ENCODE assay signal across 16 cellular contexts in genomic region chr15:44468713-44469385, GRCh38. TPM values are rescaled to one million over a fixed set of nuclear protein-coding genes. Genes with fewer than 3 reads are reported as not detected.
DNase-seq lines count a peak whose midpoint lies in the region; ATAC-seq, FAIRE-seq and TF ChIP-seq lines count a peak whose summit lies in the region.
"Had no signal": no experiment of that assay in that cellular context is flagged by ENCODE, and none has a peak within 500 bp of the region (broad histone marks: within the 10 kb centered on the region; RNA-seq: fewer than 3 reads in every experiment).

No MANE protein-coding gene starts in this region.

- peaks cover 9% of the 10 kb centered on the region for H3K4me1 Mint-ChIP-seq in MCF 10A (ENCODE audit: insufficient read depth, unreplicated experiment)
- peaks cover 34% of the 10 kb centered on the region for H3K4me1 Mint-ChIP-seq in stimulated activated naive CD8-positive, alpha-beta T cell treated with anti-CD3 and anti-CD28 coated beads, Interleukin-15, Interleukin-2, amounts not matched to agents 100 ng/mL and 50 ng/mL, for 24 hours (ENCODE audit: low read depth)
- no peaks in the 10 kb centered on the region for H3K4me1 Mint-ChIP-seq in endothelial cell (ENCODE audit: unreplicated experiment)

- no peak for TF ChIP-seq POLR2A in breast epithelium (IDR thresholded peaks at IDR 0.05)

- BruUV-seq in MCF 10A (replicated peaks; lab: Mats Ljungman, UMichigan): TSS peak; percentile 94

- ATAC-seq in esophagus mucosa (peak; percentile 66), pancreas (no peak), HG02884 (IDR thresholded peaks at IDR 0.05; ENCODE audit: unreplicated experiment) (no peak)

- H3K4me3 Mint-ChIP-seq in MCF 10A (ENCODE audit: unreplicated experiment): no peak overlapping the region
- H3K4me3 Mint-ChIP-seq in stimulated activated naive CD8-positive, alpha-beta T cell treated with anti-CD3 and anti-CD28 coated beads, Interleukin-15, Interleukin-2, amounts not matched to agents 100 ng/mL and 50 ng/mL, for 24 hours: no peak overlapping the region
- H3K4me3 Mint-ChIP-seq in endothelial cell (ENCODE audit: unreplicated experiment): no peak overlapping the region
- H3K4me3 Mint-ChIP-seq: neural crest cell had no signal

- DNase-seq in MCF 10A (ENCODE audit: unreplicated experiment): peak; percentile 59
- no peak for DNase-seq in breast epithelium (ENCODE audit: low spot score in 2 of 2)
- DNase-seq in RWPE1 (ENCODE audit: low spot score): peak; percentile 78
- DNase-seq in pancreas: no peak
- DNase-seq in endothelial cell (ENCODE audit: low spot score): no peak
- DNase-seq: activated CD4-positive, alpha-beta T cell treated with anti-CD3 and anti-CD28 coated beads, Interleukin-2, amount 50 U/mL, for 48 hours; COR-L47; NCI-H2029; stimulated activated CD4-positive, alpha-beta T cell treated with anti-CD3 and anti-CD28 coated beads, Interleukin-2, amount 100 ng/mL, for 24 hours had no signal

- FAIRE-seq in pancreas (lab: Jason Lieb, UNC): no peak
- FAIRE-seq: GM18507 had no signal

- H3K9me3 ChIP-seq in breast epithelium: no peaks in the 10 kb centered on the region
- H3K9me3 ChIP-seq in pancreas: no peaks in the 10 kb centered on the region
- H3K9me3 ChIP-seq: SJSA1, thoracic aorta had no signal

- POLR2A ChIA-PET in MCF 10A (lab: Yijun Ruan, JAX): interaction anchor here (0.7 to 1.8 kb wide), 7 partner anchors 10 to 510 kb away, joined by 3 to 7 read pairs (median 5); partner anchors contain the start of gene GOLM2
- POLR2A ChIA-PET in RWPE1 (lab: Yijun Ruan, JAX; ENCODE audit: low non-redundant PET): no interaction called here

- H3K9me3 Mint-ChIP-seq in MCF 10A (ENCODE audit: unreplicated experiment) (peaks cover 8% of the 10 kb centered on the region), endothelial cell (ENCODE audit: unreplicated experiment) (no peaks in the 10 kb centered on the region)
- H3K9me3 Mint-ChIP-seq in stimulated activated naive CD8-positive, alpha-beta T cell treated with anti-CD3 and anti-CD28 coated beads, Interleukin-15, Interleukin-2, amounts not matched to agents 100 ng/mL and 50 ng/mL, for 24 hours: no peaks in the 10 kb centered on the region

- H3K27ac ChIP-seq in breast epithelium (no peak overlapping the region), RWPE1 (no peak overlapping the region), pancreas (no peak overlapping the region)
- H3K27ac ChIP-seq: SJSA1, thoracic aorta had no signal

- WGBS in pancreas, 2 donors: 73 to 77% methylated on average over 3 of the region's 3 CpGs

- H3K4me3 ChIP-seq in breast epithelium (no peak overlapping the region), pancreas (no peak overlapping the region)
- H3K4me3 ChIP-seq: SJSA1, thoracic aorta had no signal

- no peaks in the 10 kb centered on the region for H3K27me3 Mint-ChIP-seq in MCF 10A (ENCODE audit: insufficient read depth, unreplicated experiment)
- no peaks in the 10 kb centered on the region for H3K27me3 Mint-ChIP-seq in stimulated activated naive CD8-positive, alpha-beta T cell treated with anti-CD3 and anti-CD28 coated beads, Interleukin-15, Interleukin-2, amounts not matched to agents 100 ng/mL and 50 ng/mL, for 24 hours
- no peaks in the 10 kb centered on the region for H3K27me3 Mint-ChIP-seq in endothelial cell (ENCODE audit: unreplicated experiment)

- H3K36me3 Mint-ChIP-seq in MCF 10A (ENCODE audit: insufficient read depth, unreplicated experiment): peaks cover 22% of the 10 kb centered on the region
- H3K36me3 Mint-ChIP-seq in stimulated activated naive CD8-positive, alpha-beta T cell treated with anti-CD3 and anti-CD28 coated beads, Interleukin-15, Interleukin-2, amounts not matched to agents 100 ng/mL and 50 ng/mL, for 24 hours (ENCODE audit: low read depth): peaks cover 45% of the 10 kb centered on the region
- H3K36me3 Mint-ChIP-seq in endothelial cell (ENCODE audit: low read depth, unreplicated experiment): peaks cover 4% of the 10 kb centered on the region

- H3K27ac Mint-ChIP-seq in MCF 10A (ENCODE audit: low read depth, unreplicated experiment): peak overlapping the region; percentile 35
- peak overlapping the region; percentile 42 for H3K27ac Mint-ChIP-seq in stimulated activated naive CD8-positive, alpha-beta T cell treated with anti-CD3 and anti-CD28 coated beads, Interleukin-15, Interleukin-2, amounts not matched to agents 100 ng/mL and 50 ng/mL, for 24 hours
- no peak overlapping the region for H3K27ac Mint-ChIP-seq in endothelial cell (ENCODE audit: unreplicated experiment)

- H3K4me1 ChIP-seq in breast epithelium: no peaks in the 10 kb centered on the region
- H3K4me1 ChIP-seq in pancreas: no peaks in the 10 kb centered on the region
- H3K4me1 ChIP-seq: SJSA1 had no signal

- H3K36me3 ChIP-seq in breast epithelium: no peaks in the 10 kb centered on the region
- no peaks in the 10 kb centered on the region for H3K36me3 ChIP-seq in pancreas
- H3K36me3 ChIP-seq: thoracic aorta had no signal

- intact Hi-C loops in MCF 10A (cut with micrococcal nuclease) (no loop called here), breast epithelium (cut with DNase I; ENCODE audit: low total_unique reads) (no loop called here), pancreas (cut with DNase I) (no loop called here)

- H3K27me3 ChIP-seq in breast epithelium (no peaks in the 10 kb centered on the region), pancreas (no peaks in the 10 kb centered on the region)
- H3K27me3 ChIP-seq: SJSA1 had no signal

- CTCF ChIA-PET in MCF 10A (lab: Yijun Ruan, JAX) (interaction anchor here (0.7 to 1.1 kb wide), 4 partner anchors 13 to 563 kb away, joined by 3 to 4 read pairs (median 3); no protein-coding TSS in a partner anchor), RWPE1 (lab: Yijun Ruan, JAX) (no interaction called here)

- TF ChIP-seq CTCF in MCF 10A (IDR thresholded peaks at IDR 0.05; ENCODE audit: unreplicated experiment) (no peak), breast epithelium (IDR thresholded peaks at IDR 0.05) (no peak), RWPE1 (conservative IDR thresholded peaks at IDR 0.05; ENCODE audit: low read depth) (no peak), pancreas (IDR thresholded peaks at IDR 0.05) (no peak), endothelial cell (IDR thresholded peaks at IDR 0.05; ENCODE audit: unreplicated experiment) (no peak)

RNA-seq across cellular contexts. Expression of gene CTDSPL2, which starts 41.4 kb away (rescaled TPM):
- 36.3 and 38.2 TPM in 2 replicates for total RNA-seq in MCF 10A (2022)
- total RNA-seq in breast epithelium: 100 to 1,000 TPM in 1 of 3 donors, 10 to 100 TPM in 2; 48.3 to 101 (median 77.0) TPM
- total RNA-seq in esophagus mucosa: 22.8 TPM
- total RNA-seq in pancreas: 10 to 100 TPM; 14.6 to 25.1 (median 15.4) TPM
- 1 to 10 TPM; 2.7 to 4.2 TPM for polyA plus RNA-seq in pancreas
- 40.9 TPM for total RNA-seq in endothelial cell (ENCODE audit: unreplicated experiment)

Comparison
In these comparisons a context has a peak if more than half of its experiments do, and no peak if none do; other contexts are left out.
1. DNase-seq: peak in MCF 10A (single experiment) and RWPE1 (single experiment); none in breast epithelium (0 of 2), pancreas (0 of 6) and endothelial cell (single experiment).